1 cellular context compared by ENCODE assay signal in genomic region chr6:56869346-56869745, GRCh38.
TF ChIP-seq lines count a peak whose summit lies in the region.

No MANE protein-coding gene starts in this region.

TF ChIP-seq in SK-N-SH, 30 proteins besides CTCF, POLR2A, EP300 and RAD21 (continued from another document):
- TF ChIP-seq REST (IDR thresholded peaks at IDR 0.05; ENCODE audit: low read depth, low read length) (no peak), TCF12 (IDR thresholded peaks at IDR 0.05) (no peak), CHD2 (IDR thresholded peaks at IDR 0.05; ENCODE audit: low read length, partially characterized antibody) (no peak)
